9 cellular contexts compared by ENCODE assay signal in the genomic region with DNA sequence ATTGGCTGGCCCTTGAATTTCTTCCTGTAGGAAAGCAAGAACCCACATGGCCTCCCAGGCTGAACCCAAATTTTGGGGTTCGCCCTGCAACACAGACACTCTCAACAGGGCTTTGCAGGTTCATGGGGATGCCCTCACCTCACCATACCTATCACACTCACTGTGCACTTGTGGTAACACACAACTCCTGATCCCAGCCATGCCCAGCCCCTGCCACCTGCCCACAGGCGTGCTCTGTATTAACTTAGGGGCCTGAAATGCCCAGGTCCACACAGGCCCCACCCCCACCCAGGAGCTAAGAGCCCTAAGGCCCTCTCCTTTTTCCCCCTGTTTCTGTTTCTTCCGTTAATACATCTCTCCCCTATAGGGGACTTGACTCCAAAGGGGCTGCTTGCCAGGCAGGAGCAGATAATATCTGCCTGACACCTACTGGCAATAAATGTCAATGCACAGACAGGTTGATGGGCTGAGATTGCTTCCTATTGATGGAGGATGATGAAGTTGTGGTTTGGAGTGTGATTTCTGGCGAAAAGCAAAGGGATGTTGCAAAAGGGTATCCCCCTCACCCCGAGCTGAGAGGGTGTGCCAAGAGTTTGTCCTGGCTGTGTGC.
DNase-seq lines count a peak whose midpoint lies in the region; ATAC-seq and TF ChIP-seq lines count a peak whose summit lies in the region.
"Had no signal": no experiment of that assay in that cellular context is flagged by ENCODE, and none has a peak within 500 bp of the region (broad histone marks: within the 10 kb centered on the region; RNA-seq: fewer than 3 reads in every experiment).

No MANE protein-coding gene starts in this region.

- H3K36me3 ChIP-seq in cardiac muscle cell: no peaks in the 10 kb centered on the region
- no peaks in the 10 kb centered on the region for H3K36me3 ChIP-seq in hepatocyte (replicated peaks; ENCODE audit: insufficient read depth, low read depth)
- H3K36me3 ChIP-seq in upper lobe of left lung: no peaks in the 10 kb centered on the region

- DNase-seq in cardiac muscle cell (ENCODE audit: low read depth in 1 of 2, low spot score in 1 of 2) (peak in 1 of 2 donors; percentile 23), left cardiac atrium (no peak), NCI-H748 treated with DMSO at 0.1 percent for 48 hours (lab: John Stamatoyannopoulos, UW) (peak; percentile 12), hepatocyte (ENCODE audit: low spot score) (peak; percentile 43), upper lobe of left lung (no peak)
- no peak for DNase-seq in NK-92 treated with Interleukin-12 subunit alpha and Interleukin-12 subunit beta, amount 100 ng/mL, for 24 hours (lab: John Stamatoyannopoulos, UW)
- DNase-seq: left colon had no signal

- TF ChIP-seq EP300 in upper lobe of left lung (IDR thresholded peaks at IDR 0.05): no peak

- H4K20me1 ChIP-seq in hepatocyte (ENCODE audit: insufficient read depth, poor library complexity, severe bottlenecking): no peaks in the 10 kb centered on the region

- no peaks in the 10 kb centered on the region for H3K9me2 ChIP-seq in hepatocyte (replicated peaks; ENCODE audit: insufficient read depth)

- 56% methylated on average over 5 of the region's 5 CpGs for WGBS in hepatocyte (ENCODE audit: low lambda C conversion rate, missing lambda C conversion rate)
- 50 to 54% methylated on average over 5 of the region's 5 CpGs for WGBS in upper lobe of left lung, 2 donors

- H3K4me3 ChIP-seq in cardiac muscle cell (no peak overlapping the region), hepatocyte (no peak overlapping the region), upper lobe of left lung (no peak overlapping the region)

- H3K4me2 ChIP-seq in hepatocyte: no peak overlapping the region

- no peaks in the 10 kb centered on the region for H3K79me2 ChIP-seq in hepatocyte

- TF ChIP-seq POLR2A in upper lobe of left lung (IDR thresholded peaks at IDR 0.05): no peak

- H3K9me3 ChIP-seq in cardiac muscle cell (ENCODE audit: low read depth): no peaks in the 10 kb centered on the region
- no peaks in the 10 kb centered on the region for H3K9me3 ChIP-seq in hepatocyte (ENCODE audit: low read depth)
- H3K9me3 ChIP-seq in upper lobe of left lung: no peaks in the 10 kb centered on the region

- H3K27me3 ChIP-seq in cardiac muscle cell (peaks cover 7% of the 10 kb centered on the region), hepatocyte (no peaks in the 10 kb centered on the region), upper lobe of left lung (no peaks in the 10 kb centered on the region)

- H3K27ac ChIP-seq in cardiac muscle cell (no peak overlapping the region), hepatocyte (no peak overlapping the region), upper lobe of left lung (no peak overlapping the region)

- TF ChIP-seq CTCF in cardiac muscle cell (IDR thresholded peaks at IDR 0.05; ENCODE audit: low read depth, low read length) (peak; percentile 4), hepatocyte (IDR thresholded peaks at IDR 0.05; ENCODE audit: poor library complexity) (peak; percentile 55), upper lobe of left lung (IDR thresholded peaks at IDR 0.05) (peak in 4 of 6 experiments; percentile 12 to 50 (median 30))

- H2AFZ ChIP-seq in hepatocyte: no peak overlapping the region

- no peaks in the 10 kb centered on the region for H3K4me1 ChIP-seq in cardiac muscle cell (ENCODE audit: low read depth)
- no peaks in the 10 kb centered on the region for H3K4me1 ChIP-seq in hepatocyte (ENCODE audit: insufficient read depth)
- no peaks in the 10 kb centered on the region for H3K4me1 ChIP-seq in upper lobe of left lung

- ATAC-seq in left cardiac atrium: no peak
- peak in 1 of 2 donors; percentile 16 for ATAC-seq in upper lobe of left lung (ENCODE audit: low FRiP score in 2 of 2)
- no peak for ATAC-seq in HG03520 (IDR thresholded peaks at IDR 0.05; ENCODE audit: unreplicated experiment)
- ATAC-seq in HG02981 (IDR thresholded peaks at IDR 0.05; ENCODE audit: unreplicated experiment): no peak
- ATAC-seq: left colon had no signal

- intact Hi-C loops in left cardiac atrium (cut with DNase I): no loop called here

Comparison
In these comparisons a context has a peak if more than half of its experiments do, and no peak if none do; other contexts are left out.
1. DNase-seq: peak in NCI-H748 treated with DMSO at 0.1 percent for 48 hours (single experiment) and hepatocyte (single experiment); none in left cardiac atrium (single experiment), upper lobe of left lung (0 of 2) and NK-92 treated with Interleukin-12 subunit alpha and Interleukin-12 subunit beta, amount 100 ng/mL, for 24 hours (single experiment).
2. CTCF ChIP-seq: peak in every context shown above with its lines; median percentile 55 in hepatocyte; 30 in upper lobe of left lung; 4 in cardiac muscle cell.